Comparison of ENCODE assay signal across 15 cellular contexts in the genomic region with DNA sequence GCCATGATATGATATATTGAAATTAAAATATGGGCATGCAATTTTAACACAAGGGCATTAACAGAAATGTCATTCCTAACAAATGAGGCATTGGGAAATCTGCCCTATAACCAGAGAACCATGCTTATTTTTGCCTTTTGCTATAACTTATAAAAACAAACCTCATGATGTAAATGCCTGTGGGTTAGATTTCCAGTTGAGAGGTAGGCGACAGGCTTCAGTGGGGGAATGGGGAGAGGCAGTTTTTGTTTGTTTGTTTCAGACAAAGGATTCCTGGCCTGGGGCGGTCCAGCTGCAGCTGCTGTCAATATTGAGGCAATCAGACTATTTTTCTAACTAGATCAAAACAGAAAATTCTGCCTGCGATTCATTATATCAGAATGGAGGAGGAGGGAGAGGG.
DNase-seq lines count a peak whose midpoint lies in the region; ATAC-seq and TF ChIP-seq lines count a peak whose summit lies in the region.
"Had no signal": no experiment of that assay in that cellular context is flagged by ENCODE, and none has a peak within 500 bp of the region (broad histone marks: within the 10 kb centered on the region; RNA-seq: fewer than 3 reads in every experiment).

No MANE protein-coding gene starts in this region.

- H2BK15ac ChIP-seq in IMR-90 (ENCODE audit: low read depth, low read length) (no peak overlapping the region; the same call in 2 of the 3 replicates), mesendoderm (replicated peaks; ENCODE audit: low read depth) (no peak overlapping the region)

- intact Hi-C loops in IMR-90 (cut with micrococcal nuclease), result no loop called here

- H3K4ac ChIP-seq in IMR-90 (ENCODE audit: low read depth, low read length) (peak overlapping the region; percentile 44; the same call in 1 of the 2 replicates), mesendoderm (ENCODE audit: low read depth, low read length) (peak overlapping the region; percentile 31)

- TF ChIP-seq RAD21 in IMR-90 (IDR thresholded peaks at IDR 0.05; ENCODE audit: low read length), result no peak

- H3K36me3 ChIP-seq in CD4-positive, CD25-positive, alpha-beta regulatory T cell (ENCODE audit: control insufficient read depth, insufficient read depth, low read length), result no peaks in the 10 kb centered on the region
- H3K36me3 ChIP-seq in IMR-90 (ENCODE audit: control insufficient read depth, insufficient read depth, low read length) (no peaks in the 10 kb centered on the region), mesendoderm (ENCODE audit: control insufficient read depth, insufficient read depth, low read length) (no peaks in the 10 kb centered on the region), upper lobe of left lung (no peaks in the 10 kb centered on the region)
- H3K36me3 ChIP-seq: sigmoid colon had no signal

- ATAC-seq in CD4-positive, CD25-positive, alpha-beta regulatory T cell (ENCODE audit: low read depth in 2 of 2), result no peak
- ATAC-seq in IMR-90 (ENCODE audit: low read depth), result peak; percentile 56
- no peak for ATAC-seq in HG02763 (IDR thresholded peaks at IDR 0.05; ENCODE audit: unreplicated experiment)
- no peak for ATAC-seq in upper lobe of left lung (ENCODE audit: low FRiP score in 2 of 2)
- ATAC-seq: left lobe of liver; naive thymus-derived CD8-positive, alpha-beta T cell; T-cell had no signal

- H3K36me3 Mint-ChIP-seq in CD4-positive, CD25-positive, alpha-beta regulatory T cell, result no peaks in the 10 kb centered on the region
- H3K36me3 Mint-ChIP-seq: T-cell had no signal

- CTCF ChIA-PET in IMR-90 (lab: Yijun Ruan, JAX), result no interaction called here

- H2AK9ac ChIP-seq in IMR-90 (replicated peaks; ENCODE audit: low read depth, low read length, poor library complexity), result no peak overlapping the region

- WGBS in IMR-90 (ENCODE audit: extremely low coverage in 2 of 2, insufficient read length in 1 of 2), 2 experiments, result no CpG with 5 or more reads among the region's 3 CpGs
- no CpG with 5 or more reads among the region's 3 CpGs for WGBS in mesendoderm (ENCODE audit: extremely low coverage, insufficient coverage, low lambda C conversion rate)
- 78 to 88% methylated on average over 3 of the region's 3 CpGs for WGBS in upper lobe of left lung, 2 donors

- H2BK20ac ChIP-seq in IMR-90 (ENCODE audit: low read depth, low read length), result no peak overlapping the region

- POLR2A ChIA-PET in IMR-90 (lab: Charles Lee; ENCODE audit: unreplicated experiment), result no interaction called here

- in situ Hi-C loops in IMR-90 (cut with MboI; ENCODE audit: low sequenced_read_pairs), result no loop called here

- H3K4me2 ChIP-seq in IMR-90 (ENCODE audit: low read depth, low read length), result peak overlapping the region; percentile 5; the same call in 1 of the 2 replicates
- H3K4me2 ChIP-seq in mesendoderm (ENCODE audit: low read length), result no peak overlapping the region

- TF ChIP-seq POLR2A in IMR-90 (IDR thresholded peaks at IDR 0.05; ENCODE audit: low read depth, low read length) (no peak), upper lobe of left lung (IDR thresholded peaks at IDR 0.05) (no peak)

- H3K9me1 ChIP-seq in IMR-90 (ENCODE audit: insufficient read depth, low read length), result peaks cover 5% of the 10 kb centered on the region; the same call in 1 of the 2 replicates

- H2BK5ac ChIP-seq in IMR-90 (ENCODE audit: low read depth, low read length, poor library complexity, severe bottlenecking) (peak overlapping the region; percentile 13), mesendoderm (ENCODE audit: low read length) (no peak overlapping the region)

- no peak overlapping the region for H3K4me3 ChIP-seq in CD4-positive, CD25-positive, alpha-beta regulatory T cell (ENCODE audit: low read depth, low read length)
- H3K4me3 ChIP-seq in IMR-90 (ENCODE audit: insufficient read depth, low read depth, low read length) (no peak overlapping the region), mesendoderm (ENCODE audit: low read length) (no peak overlapping the region), upper lobe of left lung (no peak overlapping the region)
- H3K4me3 ChIP-seq: sigmoid colon had no signal

- peaks cover 0 to 3% (median 0%) of the 10 kb centered on the region in 7 donors for H3K9me3 Mint-ChIP-seq in CD4-positive, CD25-positive, alpha-beta regulatory T cell
- H3K9me3 Mint-ChIP-seq: CD8-positive, alpha-beta memory T cell; T-cell had no signal

- no peaks in the 10 kb centered on the region for H3K27me3 Mint-ChIP-seq in CD4-positive, CD25-positive, alpha-beta regulatory T cell
- H3K27me3 Mint-ChIP-seq: naive thymus-derived CD8-positive, alpha-beta T cell had no signal

- H2BK120ac ChIP-seq in IMR-90 (ENCODE audit: low read depth, low read length) (peak overlapping the region; percentile 17; the same call in 1 of the 2 replicates), mesendoderm (ENCODE audit: low read depth, low read length) (no peak overlapping the region)

- H3K79me1 ChIP-seq in IMR-90 (ENCODE audit: low read depth in 1 of 2, low read length in 2 of 2), result no peaks in the 10 kb centered on the region
- no peaks in the 10 kb centered on the region for H3K79me1 ChIP-seq in mesendoderm (ENCODE audit: low read length)

- H3K27ac ChIP-seq in CD4-positive, CD25-positive, alpha-beta regulatory T cell (ENCODE audit: insufficient read depth, low read length, poor library complexity, severe bottlenecking), result no peak overlapping the region
- H3K27ac ChIP-seq in IMR-90 (ENCODE audit: insufficient read depth, low read length), result no peak overlapping the region
- no peak overlapping the region for H3K27ac ChIP-seq in mesendoderm (ENCODE audit: low read depth, low read length)
- H3K27ac ChIP-seq in substantia nigra (ENCODE audit: low read depth, low read length, poor library complexity, severe bottlenecking), result no peak overlapping the region
- no peak overlapping the region for H3K27ac ChIP-seq in upper lobe of left lung
- H3K27ac ChIP-seq: sigmoid colon had no signal

- H3K9me3 ChIP-seq in CD4-positive, CD25-positive, alpha-beta regulatory T cell (ENCODE audit: control insufficient read depth in 2 of 2, low read length in 2 of 2), result no peaks in the 10 kb centered on the region
- H3K9me3 ChIP-seq in IMR-90 (ENCODE audit: control insufficient read depth, insufficient read depth, low read length) (no peaks in the 10 kb centered on the region), upper lobe of left lung (no peaks in the 10 kb centered on the region)
- H3K9me3 ChIP-seq: sigmoid colon had no signal

- no peaks in the 10 kb centered on the region for H3K27me3 ChIP-seq in CD4-positive, CD25-positive, alpha-beta regulatory T cell (ENCODE audit: control insufficient read depth, insufficient read depth, low read length)
- H3K27me3 ChIP-seq in IMR-90 (ENCODE audit: control insufficient read depth, insufficient read depth, low read length) (no peaks in the 10 kb centered on the region), mesendoderm (ENCODE audit: insufficient read depth, low read length, poor library complexity) (no peaks in the 10 kb centered on the region), upper lobe of left lung (no peaks in the 10 kb centered on the region)
- H3K27me3 ChIP-seq: sigmoid colon had no signal

- peak overlapping the region; percentile 34 for H2AFZ ChIP-seq in IMR-90 (replicated peaks; ENCODE audit: low read length, poor library complexity)

- dilution Hi-C loops in IMR-90 (cut with HindIII; ENCODE audit: low sequenced_read_pairs, unreplicated experiment), result no loop called here

- H3K4me3 Mint-ChIP-seq in CD4-positive, CD25-positive, alpha-beta regulatory T cell, result no peak overlapping the region
- H3K4me3 Mint-ChIP-seq: T-cell had no signal

- H4K20me1 ChIP-seq in IMR-90 (ENCODE audit: insufficient read depth, low read length), result no peaks in the 10 kb centered on the region

- no peak for TF ChIP-seq CTCF in IMR-90 (conservative IDR thresholded peaks at IDR 0.05; ENCODE audit: low read depth, low read length)
- TF ChIP-seq CTCF in GM20000 (IDR thresholded peaks at IDR 0.05; ENCODE audit: extremely low read depth, missing control alignments), result no peak
- TF ChIP-seq CTCF in upper lobe of left lung (IDR thresholded peaks at IDR 0.05), result no peak

- H3K18ac ChIP-seq in IMR-90 (ENCODE audit: low read depth, low read length) (peak overlapping the region; percentile 6; the same call in 1 of the 2 replicates), mesendoderm (ENCODE audit: low read length) (no peak overlapping the region)

- H3K79me2 ChIP-seq in mesendoderm (ENCODE audit: control insufficient read depth, insufficient read depth, low read length), result no peaks in the 10 kb centered on the region

- no peak for DNase-seq in CD4-positive, CD25-positive, alpha-beta regulatory T cell
- DNase-seq in IMR-90, result peak; percentile 33
- DNase-seq in astrocyte of the hippocampus (ENCODE audit: low read depth, low spot score), result peak; percentile 70
- no peak for DNase-seq in mesendoderm
- DNase-seq in substantia nigra (lab: John Stamatoyannopoulos, UW), result no peak
- no peak for DNase-seq in GM20000 (ENCODE audit: low spot score)
- no peak for DNase-seq in upper lobe of left lung
- DNase-seq: anterior cingulate cortex; CD8-positive, alpha-beta memory T cell; naive thymus-derived CD8-positive, alpha-beta T cell; NCI-H2171; sigmoid colon; T-cell had no signal

- TF ChIP-seq EP300 in upper lobe of left lung (IDR thresholded peaks at IDR 0.05), result no peak

- H3K56ac ChIP-seq in IMR-90 (ENCODE audit: extremely low read depth, insufficient read depth, low read length) (no peak overlapping the region), mesendoderm (ENCODE audit: low read length) (no peak overlapping the region)

- no peak overlapping the region for H3K14ac ChIP-seq in IMR-90 (replicated peaks; ENCODE audit: low read depth, low read length)

- H2AK5ac ChIP-seq in IMR-90 (ENCODE audit: low read depth, low read length) (no peak overlapping the region), mesendoderm (ENCODE audit: low read length) (no peak overlapping the region)

- peak overlapping the region; percentile 14; the same call in 1 of the 2 replicates for H4K91ac ChIP-seq in IMR-90 (ENCODE audit: insufficient read depth, low read depth, low read length)

- BruUV-seq in IMR-90 (replicated peaks; lab: Mats Ljungman, UMichigan), result no TSS peak

- peak overlapping the region in 2 of 3 donors; percentile 72 to 85 for H3K27ac Mint-ChIP-seq in CD4-positive, CD25-positive, alpha-beta regulatory T cell
- H3K27ac Mint-ChIP-seq: T-cell had no signal

- H4K8ac ChIP-seq in IMR-90 (ENCODE audit: low read depth in 2 of 2, low read length in 2 of 2), result 0 out of 4 replicates have a peak overlapping the region, but pooled peaks of 1 of the 2 experiments have one; percentile 3
- no peak overlapping the region for H4K8ac ChIP-seq in mesendoderm (ENCODE audit: low read depth, low read length)

- H4K5ac ChIP-seq in IMR-90 (ENCODE audit: low read depth, low read length) (no peak overlapping the region), mesendoderm (ENCODE audit: low read length) (no peak overlapping the region)

- H3K4me1 Mint-ChIP-seq in CD4-positive, CD25-positive, alpha-beta regulatory T cell, result peaks cover 0 to 25% (median 6%) of the 10 kb centered on the region in 4 donors

- H3K23ac ChIP-seq in IMR-90 (ENCODE audit: low read depth, low read length) (no peak overlapping the region), mesendoderm (ENCODE audit: low read length) (no peak overlapping the region)

- H3K4me1 ChIP-seq in CD4-positive, CD25-positive, alpha-beta regulatory T cell (ENCODE audit: control insufficient read depth, insufficient read depth, low read length, poor library complexity, severe bottlenecking), result peaks cover 15% of the 10 kb centered on the region
- H3K4me1 ChIP-seq in IMR-90 (ENCODE audit: control insufficient read depth, insufficient read depth, low read length), result peaks cover 7% of the 10 kb centered on the region
- H3K4me1 ChIP-seq in mesendoderm (ENCODE audit: control insufficient read depth, low read depth, low read length), result peaks cover 4% of the 10 kb centered on the region
- H3K4me1 ChIP-seq in upper lobe of left lung, result no peaks in the 10 kb centered on the region

- H3K9ac ChIP-seq in IMR-90 (ENCODE audit: low read depth, low read length) (no peak overlapping the region), mesendoderm (ENCODE audit: low read length) (no peak overlapping the region)

Comparison
In these comparisons a context has a peak if more than half of its experiments do, and no peak if none do; other contexts are left out.
1. DNase-seq: peak in IMR-90 (single experiment) and astrocyte of the hippocampus (single experiment); none in CD4-positive, CD25-positive, alpha-beta regulatory T cell (0 of 3), mesendoderm (single experiment), substantia nigra (0 of 49), GM20000 (single experiment) and upper lobe of left lung (0 of 2).